ENCODE assay signal across 8 cellular contexts in genomic region chr3:135753506-135753905, GRCh38.
"Had no signal": no experiment of that assay in that cellular context is flagged by ENCODE, and none has a peak within 500 bp of the region (broad histone marks: within the 10 kb centered on the region; RNA-seq: fewer than 3 reads in every experiment).

No MANE protein-coding gene starts in this region.

- H3K9me3 ChIP-seq: HAP-1 had no signal

- H3K4me1 ChIP-seq: HAP-1 had no signal

- H3K27ac Mint-ChIP-seq: GM23338, H9, HFFc6 had no signal

- H3K27ac ChIP-seq: GM23248 had no signal

- H3K36me3 ChIP-seq: HAP-1 had no signal

- H3K4me3 Mint-ChIP-seq: GM23338, H9, HFFc6 had no signal

- ATAC-seq: HCT116 had no signal

- H3K9me3 Mint-ChIP-seq: GM23338, H9 had no signal

- H3K4me3 ChIP-seq: GM23248, GM23338, HAP-1 had no signal

- DNase-seq: GM23248, GOT3, H9, HCEC 1CT, HFFc6 had no signal
